Comparison of ENCODE assay signal across 1 cellular context in genomic region chr2:233756429-233757081, GRCh38.
TF ChIP-seq lines count a peak whose summit lies in the region.

No MANE protein-coding gene starts in this region.

TF ChIP-seq in HepG2, 621 proteins besides CTCF, POLR2A, EP300 and RAD21 (continued from another document and continues in another):
- TF ChIP-seq, protein P1, sequence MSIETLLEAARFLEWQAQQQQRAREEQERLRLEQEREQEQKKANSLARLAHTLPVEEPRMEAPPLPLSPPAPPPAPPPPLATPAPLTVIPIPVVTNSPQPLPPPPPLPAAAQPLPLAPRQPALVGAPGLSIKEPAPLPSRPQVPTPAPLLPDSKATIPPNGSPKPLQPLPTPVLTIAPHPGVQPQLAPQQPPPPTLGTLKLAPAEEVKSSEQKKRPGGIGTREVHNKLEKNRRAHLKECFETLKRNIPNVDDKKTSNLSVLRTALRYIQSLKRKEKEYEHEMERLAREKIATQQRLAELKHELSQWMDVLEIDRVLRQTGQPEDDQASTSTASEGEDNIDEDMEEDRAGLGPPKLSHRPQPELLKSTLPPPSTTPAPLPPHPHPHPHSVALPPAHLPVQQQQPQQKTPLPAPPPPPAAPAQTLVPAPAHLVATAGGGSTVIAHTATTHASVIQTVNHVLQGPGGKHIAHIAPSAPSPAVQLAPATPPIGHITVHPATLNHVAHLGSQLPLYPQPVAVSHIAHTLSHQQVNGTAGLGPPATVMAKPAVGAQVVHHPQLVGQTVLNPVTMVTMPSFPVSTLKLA (IDR thresholded peaks at IDR 0.05) = no peak
- TF ChIP-seq PCBP1 (IDR thresholded peaks at IDR 0.05; ENCODE audit: borderline replicate concordance, low read depth, low read length) (no peak), ZNF30 (CRISPR knock-in tag; IDR thresholded peaks at IDR 0.05) (no peak), NFATC3 (CRISPR knock-in tag; IDR thresholded peaks at IDR 0.05) (no peak), HNRNPL (IDR thresholded peaks at IDR 0.05; ENCODE audit: low read depth, low read length) (no peak), ZNF883 (CRISPR knock-in tag; IDR thresholded peaks at IDR 0.05; ENCODE audit: not compliant biosample characterization) (no peak), ZFP37 (CRISPR knock-in tag; IDR thresholded peaks at IDR 0.05; ENCODE audit: borderline replicate concordance) (peak; percentile 78; the same call in 1 of the 2 replicates), ZNF44 (CRISPR knock-in tag; IDR thresholded peaks at IDR 0.05) (no peak), NFYB (CRISPR knock-in tag; IDR thresholded peaks at IDR 0.05) (no peak), KLF12 (CRISPR knock-in tag; IDR thresholded peaks at IDR 0.05; ENCODE audit: borderline replicate concordance) (0 out of 2 replicates have a peak, but pooled peaks have one; percentile 52), FLYWCH1 (CRISPR knock-in tag; IDR thresholded peaks at IDR 0.05) (0 out of 2 replicates have a peak, but pooled peaks have one; percentile 66), MED8 (CRISPR knock-in tag; IDR thresholded peaks at IDR 0.05; ENCODE audit: insufficient replicate concordance) (peak; percentile 47), SMC3 (IDR thresholded peaks at IDR 0.05; ENCODE audit: low read length) (peak; percentile 13; the same call in 1 of the 2 replicates), ZNF12 (CRISPR knock-in tag; IDR thresholded peaks at IDR 0.05) (peak; percentile 61; the same call in 1 of the 2 replicates), ZNF724P (CRISPR knock-in tag; IDR thresholded peaks at IDR 0.05; ENCODE audit: borderline replicate concordance) (peak; percentile 84; the same call in 1 of the 2 replicates), ZNF343 (CRISPR knock-in tag; IDR thresholded peaks at IDR 0.05) (no peak), ZNF841 (CRISPR knock-in tag; IDR thresholded peaks at IDR 0.05; ENCODE audit: borderline replicate concordance) (0 out of 2 replicates have a peak, but pooled peaks have one; percentile 74), MTERF4 (CRISPR knock-in tag; IDR thresholded peaks at IDR 0.05) (no peak), ZNF766 (CRISPR knock-in tag; IDR thresholded peaks at IDR 0.05; ENCODE audit: borderline replicate concordance) (no peak), BATF2 (CRISPR knock-in tag; IDR thresholded peaks at IDR 0.05) (peak; percentile 89), TOPORS (CRISPR knock-in tag; IDR thresholded peaks at IDR 0.05) (no peak), THAP11 (CRISPR knock-in tag; IDR thresholded peaks at IDR 0.05) (peak; percentile 75), FOXK2 (IDR thresholded peaks at IDR 0.05) (0 out of 2 replicates have a peak, but pooled peaks have one; percentile 31), ZNF816 (CRISPR knock-in tag; IDR thresholded peaks at IDR 0.05; ENCODE audit: borderline replicate concordance) (peak; percentile 91; the same call in 1 of the 2 replicates), HCFC1 (IDR thresholded peaks at IDR 0.05; ENCODE audit: low read depth, low read length) (no peak), SNAPC5 (CRISPR knock-in tag; IDR thresholded peaks at IDR 0.05; ENCODE audit: borderline replicate concordance) (peak; percentile 89), DDIT3 (CRISPR knock-in tag; IDR thresholded peaks at IDR 0.05) (no peak), FOXO1 (CRISPR knock-in tag; IDR thresholded peaks at IDR 0.05) (peak; percentile 86; the same call in 1 of the 2 replicates), NFE2L2 (IDR thresholded peaks at IDR 0.05; ENCODE audit: low read length) (peak; percentile 33; the same call in 1 of the 2 replicates), ZNF530 (CRISPR knock-in tag; IDR thresholded peaks at IDR 0.05; ENCODE audit: low read depth) (no peak), PRDM10 (CRISPR knock-in tag; IDR thresholded peaks at IDR 0.05; ENCODE audit: low read depth) (0 out of 2 replicates have a peak, but pooled peaks have one; percentile 50), KAT2B (IDR thresholded peaks at IDR 0.05; ENCODE audit: borderline replicate concordance, low read depth, low read length) (no peak)
- TF ChIP-seq, protein P2, sequence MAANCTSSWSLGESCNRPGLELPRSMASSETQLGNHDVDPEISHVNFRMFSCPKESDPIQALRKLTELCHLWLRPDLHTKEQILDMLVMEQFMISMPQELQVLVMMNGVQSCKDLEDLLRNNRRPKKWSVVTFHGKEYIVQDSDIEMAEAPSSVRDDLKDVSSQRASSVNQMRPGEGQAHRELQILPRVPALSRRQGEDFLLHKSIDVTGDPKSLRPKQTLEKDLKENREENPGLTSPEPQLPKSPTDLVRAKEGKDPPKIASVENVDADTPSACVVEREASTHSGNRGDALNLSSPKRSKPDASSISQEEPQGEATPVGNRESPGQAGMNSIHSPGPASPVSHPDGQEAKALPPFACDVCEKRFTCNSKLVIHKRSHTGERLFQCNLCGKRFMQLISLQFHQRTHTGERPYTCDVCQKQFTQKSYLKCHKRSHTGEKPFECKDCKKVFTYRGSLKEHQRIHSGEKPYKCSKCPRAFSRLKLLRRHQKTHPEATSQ (CRISPR knock-in tag; IDR thresholded peaks at IDR 0.05; ENCODE audit: borderline replicate concordance) = peak; percentile 59; the same call in 1 of the 2 replicates
- TF ChIP-seq, protein P3, sequence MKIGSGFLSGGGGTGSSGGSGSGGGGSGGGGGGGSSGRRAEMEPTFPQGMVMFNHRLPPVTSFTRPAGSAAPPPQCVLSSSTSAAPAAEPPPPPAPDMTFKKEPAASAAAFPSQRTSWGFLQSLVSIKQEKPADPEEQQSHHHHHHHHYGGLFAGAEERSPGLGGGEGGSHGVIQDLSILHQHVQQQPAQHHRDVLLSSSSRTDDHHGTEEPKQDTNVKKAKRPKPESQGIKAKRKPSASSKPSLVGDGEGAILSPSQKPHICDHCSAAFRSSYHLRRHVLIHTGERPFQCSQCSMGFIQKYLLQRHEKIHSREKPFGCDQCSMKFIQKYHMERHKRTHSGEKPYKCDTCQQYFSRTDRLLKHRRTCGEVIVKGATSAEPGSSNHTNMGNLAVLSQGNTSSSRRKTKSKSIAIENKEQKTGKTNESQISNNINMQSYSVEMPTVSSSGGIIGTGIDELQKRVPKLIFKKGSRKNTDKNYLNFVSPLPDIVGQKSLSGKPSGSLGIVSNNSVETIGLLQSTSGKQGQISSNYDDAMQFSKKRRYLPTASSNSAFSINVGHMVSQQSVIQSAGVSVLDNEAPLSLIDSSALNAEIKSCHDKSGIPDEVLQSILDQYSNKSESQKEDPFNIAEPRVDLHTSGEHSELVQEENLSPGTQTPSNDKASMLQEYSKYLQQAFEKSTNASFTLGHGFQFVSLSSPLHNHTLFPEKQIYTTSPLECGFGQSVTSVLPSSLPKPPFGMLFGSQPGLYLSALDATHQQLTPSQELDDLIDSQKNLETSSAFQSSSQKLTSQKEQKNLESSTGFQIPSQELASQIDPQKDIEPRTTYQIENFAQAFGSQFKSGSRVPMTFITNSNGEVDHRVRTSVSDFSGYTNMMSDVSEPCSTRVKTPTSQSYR (CRISPR knock-in tag; IDR thresholded peaks at IDR 0.05; ENCODE audit: borderline replicate concordance) = peak; percentile 70; the same call in 1 of the 2 replicates
- TF ChIP-seq, protein P4, sequence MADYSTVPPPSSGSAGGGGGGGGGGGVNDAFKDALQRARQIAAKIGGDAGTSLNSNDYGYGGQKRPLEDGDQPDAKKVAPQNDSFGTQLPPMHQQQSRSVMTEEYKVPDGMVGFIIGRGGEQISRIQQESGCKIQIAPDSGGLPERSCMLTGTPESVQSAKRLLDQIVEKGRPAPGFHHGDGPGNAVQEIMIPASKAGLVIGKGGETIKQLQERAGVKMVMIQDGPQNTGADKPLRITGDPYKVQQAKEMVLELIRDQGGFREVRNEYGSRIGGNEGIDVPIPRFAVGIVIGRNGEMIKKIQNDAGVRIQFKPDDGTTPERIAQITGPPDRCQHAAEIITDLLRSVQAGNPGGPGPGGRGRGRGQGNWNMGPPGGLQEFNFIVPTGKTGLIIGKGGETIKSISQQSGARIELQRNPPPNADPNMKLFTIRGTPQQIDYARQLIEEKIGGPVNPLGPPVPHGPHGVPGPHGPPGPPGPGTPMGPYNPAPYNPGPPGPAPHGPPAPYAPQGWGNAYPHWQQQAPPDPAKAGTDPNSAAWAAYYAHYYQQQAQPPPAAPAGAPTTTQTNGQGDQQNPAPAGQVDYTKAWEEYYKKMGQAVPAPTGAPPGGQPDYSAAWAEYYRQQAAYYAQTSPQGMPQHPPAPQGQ (CRISPR knock-in tag; IDR thresholded peaks at IDR 0.05; ENCODE audit: borderline replicate concordance) = no peak
- TF ChIP-seq, protein P5, sequence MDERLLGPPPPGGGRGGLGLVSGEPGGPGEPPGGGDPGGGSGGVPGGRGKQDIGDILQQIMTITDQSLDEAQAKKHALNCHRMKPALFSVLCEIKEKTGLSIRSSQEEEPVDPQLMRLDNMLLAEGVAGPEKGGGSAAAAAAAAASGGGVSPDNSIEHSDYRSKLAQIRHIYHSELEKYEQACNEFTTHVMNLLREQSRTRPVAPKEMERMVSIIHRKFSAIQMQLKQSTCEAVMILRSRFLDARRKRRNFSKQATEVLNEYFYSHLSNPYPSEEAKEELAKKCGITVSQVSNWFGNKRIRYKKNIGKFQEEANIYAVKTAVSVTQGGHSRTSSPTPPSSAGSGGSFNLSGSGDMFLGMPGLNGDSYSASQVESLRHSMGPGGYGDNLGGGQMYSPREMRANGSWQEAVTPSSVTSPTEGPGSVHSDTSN (CRISPR knock-in tag; IDR thresholded peaks at IDR 0.05) = 0 out of 2 replicates have a peak, but pooled peaks have one; percentile 46
- TF ChIP-seq, protein P6, sequence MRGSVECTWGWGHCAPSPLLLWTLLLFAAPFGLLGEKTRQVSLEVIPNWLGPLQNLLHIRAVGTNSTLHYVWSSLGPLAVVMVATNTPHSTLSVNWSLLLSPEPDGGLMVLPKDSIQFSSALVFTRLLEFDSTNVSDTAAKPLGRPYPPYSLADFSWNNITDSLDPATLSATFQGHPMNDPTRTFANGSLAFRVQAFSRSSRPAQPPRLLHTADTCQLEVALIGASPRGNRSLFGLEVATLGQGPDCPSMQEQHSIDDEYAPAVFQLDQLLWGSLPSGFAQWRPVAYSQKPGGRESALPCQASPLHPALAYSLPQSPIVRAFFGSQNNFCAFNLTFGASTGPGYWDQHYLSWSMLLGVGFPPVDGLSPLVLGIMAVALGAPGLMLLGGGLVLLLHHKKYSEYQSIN (CRISPR knock-in tag; IDR thresholded peaks at IDR 0.05; ENCODE audit: borderline replicate concordance) = no peak
